ENCODE assay signal across 29 cellular contexts in genomic region chr21:42702720-42703119, GRCh38. TPM values are rescaled to one million over a fixed set of nuclear protein-coding genes. Genes with fewer than 3 reads are reported as not detected.
"Had no signal": no experiment of that assay in that cellular context is flagged by ENCODE, and none has a peak within 500 bp of the region (broad histone marks: within the 10 kb centered on the region; RNA-seq: fewer than 3 reads in every experiment).

No MANE protein-coding gene starts in this region.

- H3K9me3 ChIP-seq: ascending aorta had no signal

- H3K36me3 ChIP-seq: ascending aorta, SJSA1 had no signal

- H3K27ac ChIP-seq: ascending aorta, body of pancreas, KMS-11, SJSA1 had no signal

- ATAC-seq: activated CD8-positive, alpha-beta memory T cell treated with anti-CD3 and anti-CD28 coated beads, Interleukin-2, amount 10 ng/mL, durations not matched to agents 7 days and 5 days; activated naive CD4-positive, alpha-beta T cell treated with anti-CD3 and anti-CD28 coated beads, Interleukin-2, amount 50 U/mL, for 72 hours; activated naive CD8-positive, alpha-beta T cell treated with anti-CD3 and anti-CD28 coated beads, Interleukin-2, amount 50 U/mL, for 24 hours; body of pancreas; SK-N-SH treated with all-trans-retinoic acid at 6 μM for 48 hours had no signal

- H3K4me1 Mint-ChIP-seq: activated B cell treated with CpG ODN at 0.5 μM for 24 hours; activated CD8-positive, alpha-beta memory T cell treated with anti-CD3 and anti-CD28 coated beads, Interleukin-2, amount 10 ng/mL, durations not matched to agents 7 days and 5 days; activated naive CD8-positive, alpha-beta T cell treated with anti-CD3 and anti-CD28 coated beads, Interleukin-2, amount 50 U/mL, for 24 hours had no signal

- H3K27ac Mint-ChIP-seq: activated B cell treated with CpG ODN at 0.5 μM for 24 hours; activated CD4-positive, alpha-beta T cell treated with anti-CD3 and anti-CD28 coated beads, Interleukin-2, amount 10 ng/mL, durations not matched to agents 24 days and 14 days; activated CD8-positive, alpha-beta memory T cell treated with anti-CD3 and anti-CD28 coated beads, Interleukin-2, amount 10 ng/mL, durations not matched to agents 7 days and 5 days; activated naive CD8-positive, alpha-beta T cell treated with anti-CD3 and anti-CD28 coated beads, Interleukin-2, amount 50 U/mL, for 24 hours; activated T-cell treated with anti-CD3 and anti-CD28 coated beads, Interleukin-2, amount 50 U/mL, for 24 hours; activated T-helper 1 cell treated with anti-CD3 and anti-CD28 coated beads, Interleukin-12 subunit alpha, Interleukin-12 subunit beta, Interleukin-2, Interleukin-4 antibody, amounts not matched to agents 30 ng/mL and 10 ng/mL and 1 ng/mL, durations not matched to agents 14 hours and 24 hours and 36 hours had no signal

- H3K4me3 Mint-ChIP-seq: activated B cell treated with CpG ODN at 0.5 μM for 24 hours; activated CD4-positive, alpha-beta T cell treated with anti-CD3 and anti-CD28 coated beads, Interleukin-2, amount 10 ng/mL, durations not matched to agents 24 days and 14 days; activated CD8-positive, alpha-beta memory T cell treated with anti-CD3 and anti-CD28 coated beads, Interleukin-2, amount 10 ng/mL, durations not matched to agents 7 days and 5 days; activated naive CD8-positive, alpha-beta T cell treated with anti-CD3 and anti-CD28 coated beads, Interleukin-2, amount 50 U/mL, for 24 hours; activated T-cell treated with anti-CD3 and anti-CD28 coated beads, Interleukin-2, amount 50 U/mL, for 24 hours; activated T-helper 1 cell treated with anti-CD3 and anti-CD28 coated beads, Interleukin-12 subunit alpha, Interleukin-12 subunit beta, Interleukin-2, Interleukin-4 antibody, amounts not matched to agents 30 ng/mL and 10 ng/mL and 1 ng/mL, durations not matched to agents 14 hours and 24 hours and 36 hours had no signal

- DNase-seq: activated B cell treated with CpG ODN at 0.5 μM for 24 hours; activated CD4-positive, alpha-beta T cell treated with anti-CD3 and anti-CD28 coated beads for 1 hour; activated CD4-positive, alpha-beta T cell treated with anti-CD3 and anti-CD28 coated beads, Interleukin-2, amount 10 ng/mL, durations not matched to agents 24 days and 14 days; activated CD4-positive, alpha-beta T cell treated with anti-CD3 and anti-CD28 coated beads, Interleukin-2, amount 50 U/mL, for 48 hours; activated CD8-positive, alpha-beta memory T cell treated with anti-CD3 and anti-CD28 coated beads, Interleukin-2, amount 10 ng/mL, durations not matched to agents 7 days and 5 days; activated naive CD4-positive, alpha-beta T cell treated with Interleukin-2 at 50 U/mL for 16 hours; activated naive CD8-positive, alpha-beta T cell treated with anti-CD3 and anti-CD28 coated beads, Interleukin-2, amount 50 U/mL, for 24 hours; activated T-cell treated with anti-CD3 and anti-CD28 coated beads, Interleukin-2, amount 50 U/mL, for 24 hours; amniotic stem cell; body of pancreas; central memory CD4-positive, alpha-beta T cell; NCI-H1092; NCI-H1417; NCI-H2029; NCI-H2107; NCI-H345; NCI-H510A; NCI-H526 treated with DMSO at 0.1 percent for 48 hours; NK-92 treated with Interleukin-12 subunit alpha and Interleukin-12 subunit beta, amount 100 ng/mL, for 24 hours; OCI-M1; SHP77; SW 1271 had no signal

- H3K4me3 ChIP-seq: ascending aorta, body of pancreas, SJSA1 had no signal

- H3K4me1 ChIP-seq: ascending aorta, body of pancreas, SJSA1 had no signal

- H3K9me3 Mint-ChIP-seq: activated B cell treated with CpG ODN at 0.5 μM for 24 hours; activated CD4-positive, alpha-beta T cell treated with anti-CD3 and anti-CD28 coated beads, Interleukin-2, amount 10 ng/mL, durations not matched to agents 24 days and 14 days; activated naive CD4-positive, alpha-beta T cell treated with anti-CD3 and anti-CD28 coated beads, Interleukin-2, amount 50 U/mL, for 72 hours; activated naive CD8-positive, alpha-beta T cell treated with anti-CD3 and anti-CD28 coated beads, Interleukin-2, amount 50 U/mL, for 24 hours; activated T-cell treated with anti-CD3 and anti-CD28 coated beads, Interleukin-2, amount 50 U/mL, for 24 hours; activated T-helper 1 cell treated with anti-CD3 and anti-CD28 coated beads, Interleukin-12 subunit alpha, Interleukin-12 subunit beta, Interleukin-2, Interleukin-4 antibody, amounts not matched to agents 30 ng/mL and 10 ng/mL and 1 ng/mL, durations not matched to agents 14 hours and 24 hours and 36 hours had no signal

- H3K4me2 ChIP-seq: KMS-11 had no signal

- H3K27me3 ChIP-seq: ascending aorta, body of pancreas, SJSA1 had no signal

- H3K36me3 Mint-ChIP-seq: activated CD8-positive, alpha-beta memory T cell treated with anti-CD3 and anti-CD28 coated beads, Interleukin-2, amount 10 ng/mL, durations not matched to agents 7 days and 5 days; activated naive CD4-positive, alpha-beta T cell treated with anti-CD3 and anti-CD28 coated beads, Interleukin-2, amount 50 U/mL, for 72 hours had no signal

- H3K27me3 Mint-ChIP-seq: activated B cell treated with CpG ODN at 0.5 μM for 24 hours; activated CD4-positive, alpha-beta T cell treated with anti-CD3 and anti-CD28 coated beads, Interleukin-2, amount 10 ng/mL, durations not matched to agents 24 days and 14 days; activated naive CD8-positive, alpha-beta T cell treated with anti-CD3 and anti-CD28 coated beads, Interleukin-2, amount 50 U/mL, for 24 hours; activated T-cell treated with anti-CD3 and anti-CD28 coated beads, Interleukin-2, amount 50 U/mL, for 24 hours had no signal

- H3K9ac ChIP-seq: KMS-11 had no signal

RNA-seq across cellular contexts. Expression of gene PDE9A, which starts 49.3 kb away (rescaled TPM):
- total RNA-seq: MCF 10A had no signal
